ENCODE assay signal across 6 cellular contexts in the genomic region with DNA sequence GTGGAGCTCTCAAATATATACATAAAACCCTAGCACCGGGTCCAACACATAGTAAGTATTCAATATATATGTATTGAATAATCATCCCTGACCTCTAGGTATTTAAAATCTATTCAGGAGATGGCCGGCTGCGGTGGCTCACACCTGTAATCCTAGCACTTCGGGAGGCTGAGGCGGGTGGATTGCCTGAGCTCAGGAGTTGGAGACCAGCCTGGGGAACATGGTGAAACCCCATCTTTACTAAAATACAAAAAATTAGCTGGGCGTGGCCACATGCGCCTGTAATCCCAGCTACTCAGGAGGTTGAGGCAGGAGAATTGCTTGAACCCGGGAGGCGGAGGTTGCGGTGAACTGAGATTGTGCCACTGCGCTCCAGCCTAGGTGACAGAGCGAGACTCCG. TPM values are rescaled to one million over a fixed set of nuclear protein-coding genes. Genes with fewer than 3 reads are reported as not detected.
DNase-seq lines count a peak whose midpoint lies in the region; ATAC-seq and TF ChIP-seq lines count a peak whose summit lies in the region.
"Not testable (repeated sequence)": the region's sequence is repeated elsewhere in the genome, so short reads cannot be mapped to it uniquely, and the experiment has no call there.

No MANE protein-coding gene starts in this region.

- H3K27me3 Mint-ChIP-seq in T-helper 17 cell; neural crest cell (ENCODE audit: low read depth): not testable (repeated sequence)

- peaks cover 12% of the 10 kb centered on the region for H3K36me3 Mint-ChIP-seq in T-helper 17 cell (ENCODE audit: low read depth)
- not testable (repeated sequence) for H3K36me3 Mint-ChIP-seq in neural crest cell (ENCODE audit: low read depth)

- WGBS in body of pancreas, 2 donors: 66 to 77% methylated on average over 13 of the region's 13 CpGs
- 80 to 83% methylated on average over 13 of the region's 13 CpGs for WGBS in tibial nerve, 2 donors

- H3K27ac Mint-ChIP-seq in T-helper 17 cell (peak overlapping the region; percentile 98), neural crest cell (ENCODE audit: unreplicated experiment) (peak overlapping the region; percentile 43)

- not testable (repeated sequence) for H3K36me3 ChIP-seq in H7 (replicated peaks; ENCODE audit: control insufficient read depth, insufficient read depth, low read length); body of pancreas (replicated peaks in 1 of 2; ENCODE audit: insufficient read depth in 1 of 2, low read depth in 2 of 2); right atrium auricular region; tibial nerve

- H3K9me3 ChIP-seq in T-helper 17 cell (ENCODE audit: control insufficient read depth, low read length, poor library complexity, severe bottlenecking); body of pancreas; right atrium auricular region; tibial nerve: not testable (repeated sequence)

- TF ChIP-seq POLR2A in body of pancreas (IDR thresholded peaks at IDR 0.05); tibial nerve (IDR thresholded peaks at IDR 0.05): not testable (repeated sequence)

- intact Hi-C loops in body of pancreas (cut with DNase I): not testable (repeated sequence)

- H3K27ac ChIP-seq in body of pancreas (peak overlapping the region in 3 of 4 donors; percentile 1 to 88 (median 24)), right atrium auricular region (peak overlapping the region; percentile 92 to 99), tibial nerve (peak overlapping the region; percentile 97 to 100 (median 99))

- TF ChIP-seq CTCF in body of pancreas (IDR thresholded peaks at IDR 0.05); right atrium auricular region (IDR thresholded peaks at IDR 0.05); neural crest cell (conservative IDR thresholded peaks at IDR 0.05); tibial nerve (IDR thresholded peaks at IDR 0.05): not testable (repeated sequence)

- not testable (repeated sequence) for H3K27me3 ChIP-seq in H7 (ENCODE audit: control insufficient read depth, insufficient read depth, low read length); body of pancreas; right atrium auricular region; tibial nerve

- H3K4me3 ChIP-seq in H7 (ENCODE audit: insufficient read depth, low read depth, low read length) (peak overlapping the region; percentile 26; the same call in 1 of the 2 replicates), right atrium auricular region (peak overlapping the region in 1 of 2 donors; percentile 40), tibial nerve (peak overlapping the region in 2 of 4 donors; percentile 79 to 89)
- not testable (repeated sequence) for H3K4me3 ChIP-seq in body of pancreas

- TF ChIP-seq EP300 in tibial nerve (IDR thresholded peaks at IDR 0.05): not testable (repeated sequence)

- not testable (repeated sequence) for ATAC-seq in T-helper 17 cell, body of pancreas

- H3K4me1 ChIP-seq in body of pancreas (peaks cover 42% of the 10 kb centered on the region), right atrium auricular region (peaks cover 4 to 70% of the 10 kb centered on the region in 2 donors), tibial nerve (peaks cover 0 to 71% (median 59%) of the 10 kb centered on the region in 4 donors)

- DNase-seq in H7; T-helper 17 cell; body of pancreas; right atrium auricular region (ENCODE audit: low spot score); neural crest cell (ENCODE audit: low read depth, low spot score); tibial nerve (ENCODE audit: low spot score in 2 of 2): not testable (repeated sequence)

- peak overlapping the region; percentile 99 for H3K4me3 Mint-ChIP-seq in T-helper 17 cell
- H3K4me3 Mint-ChIP-seq in neural crest cell: peak overlapping the region; percentile 78

- H3K4me1 Mint-ChIP-seq in T-helper 17 cell (peaks cover 52% of the 10 kb centered on the region), neural crest cell (peaks cover 66% of the 10 kb centered on the region)

- not testable (repeated sequence) for H3K9me3 Mint-ChIP-seq in neural crest cell

RNA-seq across cellular contexts. Expression of a gene that starts 0.7 kb away (rescaled TPM):
- total RNA-seq in H7 (2014; rRNA removed; shearing (Covaris generic)): 21.2 and 26.8 TPM in 2 replicates
- 100 to 1,000 TPM; 268 to 291 TPM for total RNA-seq in T-helper 17 cell
- 1 to 10 TPM; 1.3 to 6.0 TPM for total RNA-seq in body of pancreas
- total RNA-seq in right atrium auricular region: 1 to 10 TPM; 3.6 to 9.0 TPM
- 7.3 and 8.0 TPM in 2 replicates for total RNA-seq in neural crest cell
- 10 to 100 TPM in 2 of 4 donors, 1 to 10 TPM in 2; 5.9 to 17.7 (median 8.8) TPM for total RNA-seq in tibial nerve

RNA-seq across cellular contexts. Expression of a gene that starts 3.1 kb away (rescaled TPM):
- total RNA-seq in H7 (2014; rRNA removed; shearing (Covaris generic)): 64.2 and 67.7 TPM in 2 replicates
- 100 to 1,000 TPM; 103 to 110 TPM for total RNA-seq in T-helper 17 cell
- total RNA-seq in body of pancreas: 10 to 100 TPM; 28.8 to 31.3 TPM
- 10 to 100 TPM; 26.0 to 32.5 TPM for total RNA-seq in right atrium auricular region
- total RNA-seq in neural crest cell: 205 and 206 TPM in 2 replicates
- total RNA-seq in tibial nerve: 10 to 100 TPM; 55.0 to 75.0 (median 61.9) TPM

RNA-seq across cellular contexts. Expression of a gene that starts 9.0 kb away (rescaled TPM):
- 2.2 and 2.8 TPM in 2 replicates for total RNA-seq in H7 (2014; rRNA removed; shearing (Covaris generic))
- 10 to 100 TPM; 22.2 to 27.4 TPM for total RNA-seq in T-helper 17 cell
- total RNA-seq in body of pancreas: 1 to 10 TPM; 3.0 to 4.9 TPM
- total RNA-seq in right atrium auricular region: 1 to 10 TPM in 1 of 2 donors, under 1 TPM in 1; 0.94 to 1.4 TPM
- 25.7 and 26.0 TPM in 2 replicates for total RNA-seq in neural crest cell
- total RNA-seq in tibial nerve: 10 to 100 TPM in 1 of 4 donors, 1 to 10 TPM in 3; 4.0 to 12.7 (median 5.8) TPM

RNA-seq across cellular contexts. Expression of a gene that starts 14.9 kb away (rescaled TPM):
- 94.6 and 99.0 TPM in 2 replicates for total RNA-seq in H7 (2014; rRNA removed; shearing (Covaris generic))
- total RNA-seq in T-helper 17 cell (10 to 100 TPM; 20.9 to 30.0 TPM), body of pancreas (10 to 100 TPM; 34.0 to 62.0 TPM), right atrium auricular region (100 to 1,000 TPM; 104 to 106 TPM), neural crest cell (60.2 and 60.7 TPM in 2 replicates), tibial nerve (100 to 1,000 TPM in 2 of 4 donors, 10 to 100 TPM in 2; 74.5 to 117 (median 107) TPM)

RNA-seq across cellular contexts. Expression of a gene that starts 17.2 kb away (rescaled TPM):
- 99.3 and 113 TPM in 2 replicates for total RNA-seq in H7 (2014; rRNA removed; shearing (Covaris generic))
- total RNA-seq in T-helper 17 cell: 10 to 100 TPM; 22.7 to 54.2 TPM
- total RNA-seq in body of pancreas: 10 to 100 TPM; 13.2 to 16.1 TPM
- total RNA-seq in right atrium auricular region: 10 to 100 TPM; 59.6 to 77.1 TPM
- total RNA-seq in neural crest cell: 88.9 and 92.9 TPM in 2 replicates
- 10 to 100 TPM; 45.3 to 52.2 (median 48.1) TPM for total RNA-seq in tibial nerve

Comparison
In these comparisons a context has a peak if more than half of its experiments do, and no peak if none do; other contexts are left out.
1. H3K27ac ChIP-seq: peak in every context shown above with its lines; median percentile 99 in tibial nerve; 96 in right atrium auricular region; 24 in body of pancreas.